Comparison of ENCODE assay signal across 28 cellular contexts in genomic region chr13:63050287-63050686, GRCh38.
"Had no signal": no experiment of that assay in that cellular context is flagged by ENCODE, and none has a peak within 500 bp of the region (broad histone marks: within the 10 kb centered on the region; RNA-seq: fewer than 3 reads in every experiment).

No MANE protein-coding gene starts in this region.

- H3K27me3 Mint-ChIP-seq: progenitor cell of endocrine pancreas; stimulated activated naive B cell treated with anti-CD40 and anti-IgM and Interleukin-4, amounts not matched to agents 10 μg/mL and 1 μg/mL and 100 μg/mL, for 72 hours; stimulated activated naive CD8-positive, alpha-beta T cell treated with anti-CD3 and anti-CD28 coated beads, Interleukin-15, Interleukin-2, amounts not matched to agents 100 ng/mL and 50 ng/mL, for 24 hours had no signal

- H3K27me3 ChIP-seq: neural progenitor cell, ovary, right lobe of liver, sigmoid colon, stomach, thyroid gland, tibial nerve, upper lobe of left lung, vagina had no signal

- H3K4me1 ChIP-seq: neural progenitor cell, parathyroid adenoma, psoas muscle, right lobe of liver, stomach, thyroid gland, tibial nerve, upper lobe of left lung, vagina had no signal

- DNase-seq: occipital lobe; ovary; posterior cingulate gyrus; psoas muscle; right cardiac atrium; right lobe of liver; sigmoid colon; small intestine; stimulated activated CD4-positive, alpha-beta T cell treated with anti-CD3 and anti-CD28 coated beads, Interleukin-15, amount 100 ng/mL, for 24 hours; stimulated activated CD4-positive, alpha-beta T cell treated with anti-CD3 and anti-CD28 coated beads, Interleukin-2, amount 100 ng/mL, for 24 hours; stimulated activated CD4-positive, alpha-beta T cell treated with anti-CD3 and anti-CD28 coated beads, Interleukin-2, amount 100 ng/mL, for 48 hours; stimulated activated CD4-positive, alpha-beta T cell treated with anti-CD3 and anti-CD28 coated beads, Interleukin-4, amount 100 ng/mL, for 24 hours; stimulated activated naive B cell treated with anti-CD40 and anti-IgM and Interleukin-4, amounts not matched to agents 10 μg/mL and 1 μg/mL and 100 μg/mL, for 72 hours; stimulated activated naive CD4-positive, alpha-beta T cell treated with Interleukin-2 at 50 U/mL for 16 hours; stomach; thyroid gland; trophoblast cell; upper lobe of left lung had no signal

- ATAC-seq: psoas muscle; right cardiac atrium; right lobe of liver; stimulated activated effector memory CD8-positive, alpha-beta T cell treated with anti-CD3 and anti-CD28 coated beads, Interleukin-12 subunit alpha, Interleukin-12 subunit beta, amount 100 ng/mL, for 72 hours; stimulated activated naive B cell treated with anti-CD40 and anti-IgM and Interleukin-4, amounts not matched to agents 10 μg/mL and 1 μg/mL and 100 μg/mL, for 72 hours had no signal

- H3K4me1 Mint-ChIP-seq: nephron; neural progenitor cell; stimulated activated effector memory CD8-positive, alpha-beta T cell treated with anti-CD3 and anti-CD28 coated beads, Interleukin-12 subunit alpha, Interleukin-12 subunit beta, amount 100 ng/mL, for 72 hours; stimulated activated naive B cell treated with anti-CD40 and anti-IgM and Interleukin-4, amounts not matched to agents 10 μg/mL and 1 μg/mL and 100 μg/mL, for 72 hours had no signal

- FAIRE-seq: urothelium cell line had no signal

- H3K36me3 ChIP-seq: neural progenitor cell, ovary, right lobe of liver, sigmoid colon, stomach, thoracic aorta, thyroid gland, tibial nerve, upper lobe of left lung, vagina had no signal

- H3K36me3 Mint-ChIP-seq: neural progenitor cell; stimulated activated effector memory CD8-positive, alpha-beta T cell treated with anti-CD3 and anti-CD28 coated beads, Interleukin-12 subunit alpha, Interleukin-12 subunit beta, amount 100 ng/mL, for 72 hours; stimulated activated naive B cell treated with anti-CD40 and anti-IgM and Interleukin-4, amounts not matched to agents 10 μg/mL and 1 μg/mL and 100 μg/mL, for 72 hours had no signal

- H3K4me3 Mint-ChIP-seq: nephron; neural progenitor cell; stimulated activated effector memory CD8-positive, alpha-beta T cell treated with anti-CD3 and anti-CD28 coated beads, Interleukin-12 subunit alpha, Interleukin-12 subunit beta, amount 100 ng/mL, for 72 hours; stimulated activated naive B cell treated with anti-CD40 and anti-IgM and Interleukin-4, amounts not matched to agents 10 μg/mL and 1 μg/mL and 100 μg/mL, for 72 hours; stimulated activated naive CD8-positive, alpha-beta T cell treated with anti-CD3 and anti-CD28 coated beads, Interleukin-15, Interleukin-2, amounts not matched to agents 100 ng/mL and 50 ng/mL, for 24 hours had no signal

- H3K9me3 ChIP-seq: ovary, psoas muscle, right lobe of liver, sigmoid colon, stomach, thoracic aorta, thyroid gland, tibial nerve, upper lobe of left lung, vagina had no signal

- H3K27ac Mint-ChIP-seq: nephron; neural progenitor cell; progenitor cell of endocrine pancreas; stimulated activated effector memory CD8-positive, alpha-beta T cell treated with anti-CD3 and anti-CD28 coated beads, Interleukin-12 subunit alpha, Interleukin-12 subunit beta, amount 100 ng/mL, for 72 hours; stimulated activated naive B cell treated with anti-CD40 and anti-IgM and Interleukin-4, amounts not matched to agents 10 μg/mL and 1 μg/mL and 100 μg/mL, for 72 hours; stimulated activated naive CD8-positive, alpha-beta T cell treated with anti-CD3 and anti-CD28 coated beads, Interleukin-15, Interleukin-2, amounts not matched to agents 100 ng/mL and 50 ng/mL, for 24 hours had no signal

- H3K4me3 ChIP-seq: neural progenitor cell, ovary, psoas muscle, right lobe of liver, sigmoid colon, stomach, thoracic aorta, thyroid gland, tibial nerve, upper lobe of left lung, vagina had no signal
